Comparison of ENCODE assay signal across 8 cellular contexts in the genomic region with DNA sequence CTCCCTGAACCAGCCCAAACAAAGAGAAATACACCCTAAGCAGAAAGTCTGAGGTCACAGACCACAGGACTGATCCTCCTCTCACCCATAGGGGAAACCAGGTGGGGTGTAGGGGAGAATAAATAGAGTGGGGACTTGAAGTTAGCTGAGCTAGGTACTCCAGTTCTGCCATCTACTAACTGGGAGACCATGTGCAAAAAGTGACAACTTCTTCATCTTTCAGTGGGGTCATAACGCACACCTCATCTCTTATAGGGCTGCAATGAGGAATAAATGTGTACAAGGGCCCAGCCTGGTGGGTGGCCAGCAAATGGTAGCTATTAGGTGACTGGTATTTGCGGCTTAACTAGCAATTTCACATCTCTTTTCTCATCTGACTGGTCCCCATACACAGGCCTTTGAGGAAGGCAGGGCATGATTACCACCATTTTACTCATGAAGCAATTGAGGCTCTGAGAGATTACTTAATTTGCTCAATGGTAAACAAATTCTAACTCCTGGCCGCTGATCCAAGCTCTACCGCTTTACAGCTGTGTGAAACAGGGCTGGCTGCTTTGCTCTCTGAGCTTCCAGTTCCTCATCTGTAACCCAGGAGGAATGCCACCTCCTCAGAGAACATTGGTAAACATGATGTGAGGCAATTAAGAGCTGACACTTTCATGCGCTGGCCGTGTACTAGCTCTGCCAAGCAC. TPM values are rescaled to one million over a fixed set of nuclear protein-coding genes. Genes with fewer than 3 reads are reported as not detected.
DNase-seq lines count a peak whose midpoint lies in the region; ATAC-seq, FAIRE-seq and TF ChIP-seq lines count a peak whose summit lies in the region.

No MANE protein-coding gene starts in this region.

- DNase-seq in T-cell (peak in 16 of 34 experiments; percentile 35 to 70 (median 46)), left ventricle myocardium inferior (no peak), suprapubic skin (ENCODE audit: low spot score in 2 of 2) (peak in 1 of 2 donors; percentile 80), frontal cortex (ENCODE audit: low spot score in 2 of 2) (no peak), midbrain (lab: John Stamatoyannopoulos, UW) (no peak), Caco-2 (no peak)

- intact Hi-C loops in left ventricle myocardium inferior (cut with micrococcal nuclease) (no loop called here), Caco-2 (cut with micrococcal nuclease; ENCODE audit: unreplicated experiment) (no loop called here)

- peak overlapping the region; percentile 73 to 98 (median 95) for H3K4me2 ChIP-seq in BLaER1 treated with 17β-estradiol and CSF1 and Interleukin-3, amounts not matched to agents 10 nM and 100 nM

- CTCF ChIA-PET in T-cell (lab: Charles Lee) = interaction anchor here in 1 of 2 donors (0.6 to 1.5 kb wide), 5 partner anchors 9 to 22 kb away, joined by 3 to 5 read pairs (median 4); a partner anchor contains a TSS
- CTCF ChIA-PET in Caco-2 (lab: Charles Lee) = interaction anchor here (0.9 kb wide), 1 partner anchor 12 kb away, joined by 3 read pairs; no protein-coding TSS in a partner anchor

- WGBS in suprapubic skin = 36% methylated on average over 6 of the region's 6 CpGs

- peak overlapping the region in 10 of 11 experiments; percentile 19 to 83 (median 52); a peak in 18 of 22 replicates for H3K9ac ChIP-seq in BLaER1 treated with 17β-estradiol and CSF1 and Interleukin-3, amounts not matched to agents 10 nM and 100 nM

- H3K9me3 Mint-ChIP-seq in T-cell = no peaks in the 10 kb centered on the region
- H3K9me3 Mint-ChIP-seq in Caco-2 (ENCODE audit: unreplicated experiment) = no peaks in the 10 kb centered on the region

- FAIRE-seq in frontal cortex (lab: Jason Lieb, UNC) = no peak

- peak overlapping the region; percentile 26 to 94 (median 87); a peak in 20 of 22 replicates for H3K27ac ChIP-seq in BLaER1 treated with 17β-estradiol and CSF1 and Interleukin-3, amounts not matched to agents 10 nM and 100 nM
- H3K27ac ChIP-seq in left ventricle myocardium inferior (replicated peaks) (peak overlapping the region; percentile 87), suprapubic skin (peak overlapping the region; percentile 87)

- H3K9me3 ChIP-seq in BLaER1 treated with 17β-estradiol and CSF1 and Interleukin-3, amounts not matched to agents 10 nM and 100 nM (replicated peaks in 1 of 11) = no peaks in the 10 kb centered on the region
- H3K9me3 ChIP-seq in left ventricle myocardium inferior (replicated peaks) (no peaks in the 10 kb centered on the region), suprapubic skin (no peaks in the 10 kb centered on the region), Caco-2 (no peaks in the 10 kb centered on the region)

- TF ChIP-seq POLR2A in suprapubic skin (IDR thresholded peaks at IDR 0.05) = no peak

- TF ChIP-seq EP300 in suprapubic skin (IDR thresholded peaks at IDR 0.05) = no peak

- ATAC-seq in GM19455 (IDR thresholded peaks at IDR 0.05; ENCODE audit: unreplicated experiment) = peak; percentile 44
- peak; percentile 35 to 51 (median 38) for ATAC-seq in T-cell (replicated peaks in 1 of 4)

- peak overlapping the region; percentile 36 to 73 (median 61) for H3K4me3 Mint-ChIP-seq in T-cell
- H3K4me3 Mint-ChIP-seq in Caco-2 (ENCODE audit: unreplicated experiment) = no peak overlapping the region

- H3K4me1 Mint-ChIP-seq in T-cell = peaks cover 97 to 98% (median 97%) of the 10 kb centered on the region in 3 donors
- peaks cover 33% of the 10 kb centered on the region for H3K4me1 Mint-ChIP-seq in Caco-2 (ENCODE audit: low read depth, unreplicated experiment)

- H3K4me1 ChIP-seq in BLaER1 treated with 17β-estradiol and CSF1 and Interleukin-3, amounts not matched to agents 10 nM and 100 nM = peaks cover 87 to 100% (median 100%) of the 10 kb centered on the region in 10 experiments
- peaks cover 98% of the 10 kb centered on the region for H3K4me1 ChIP-seq in left ventricle myocardium inferior
- H3K4me1 ChIP-seq in suprapubic skin = peaks cover 98% of the 10 kb centered on the region
- H3K4me1 ChIP-seq in Caco-2 = peaks cover 4% of the 10 kb centered on the region; the same call in 1 of the 2 replicates

- TF ChIP-seq CTCF in left ventricle myocardium inferior (IDR thresholded peaks at IDR 0.05; ENCODE audit: borderline replicate concordance) (no peak), suprapubic skin (IDR thresholded peaks at IDR 0.05) (no peak), Caco-2 (IDR thresholded peaks at IDR 0.05; ENCODE audit: insufficient read depth in 1 of 2, low read depth in 1 of 2, low read length in 1 of 2, severe bottlenecking in 1 of 2, unreplicated experiment in 1 of 2) (no peak)

- H3K27ac Mint-ChIP-seq in T-cell (peak overlapping the region; percentile 98 to 99), Caco-2 (ENCODE audit: unreplicated experiment) (no peak overlapping the region)

- H3K27me3 ChIP-seq in BLaER1 treated with 17β-estradiol and CSF1 and Interleukin-3, amounts not matched to agents 10 nM and 100 nM = no peaks in the 10 kb centered on the region
- H3K27me3 ChIP-seq in left ventricle myocardium inferior (ENCODE audit: low read depth) (no peaks in the 10 kb centered on the region), suprapubic skin (no peaks in the 10 kb centered on the region), Caco-2 (replicated peaks; ENCODE audit: control insufficient read depth, insufficient read depth, low read length) (no peaks in the 10 kb centered on the region)

- peaks cover 0 to 50% (median 0%) of the 10 kb centered on the region in 11 experiments; a peak in 4 of 22 replicates for H4K20me1 ChIP-seq in BLaER1 treated with 17β-estradiol and CSF1 and Interleukin-3, amounts not matched to agents 10 nM and 100 nM

- no peak overlapping the region; a peak in 1 of 20 replicates for H3K4me3 ChIP-seq in BLaER1 treated with 17β-estradiol and CSF1 and Interleukin-3, amounts not matched to agents 10 nM and 100 nM
- H3K4me3 ChIP-seq in left ventricle myocardium inferior (no peak overlapping the region), suprapubic skin (no peak overlapping the region), Caco-2 (ENCODE audit: low read depth, low read length) (no peak overlapping the region)

- 0 out of 22 replicates have a peak, but pooled peaks cover 0 to 4% (median 0%) of the 10 kb centered on the region in 11 experiments for H3K36me3 ChIP-seq in BLaER1 treated with 17β-estradiol and CSF1 and Interleukin-3, amounts not matched to agents 10 nM and 100 nM
- H3K36me3 ChIP-seq in left ventricle myocardium inferior (no peaks in the 10 kb centered on the region), suprapubic skin (peaks cover 3% of the 10 kb centered on the region), Caco-2 (ENCODE audit: control insufficient read depth, insufficient read depth, low read length) (no peaks in the 10 kb centered on the region)

- no TSS peak for BruUV-seq in Caco-2 (replicated peaks; lab: Mats Ljungman, UMichigan)

- peaks cover 12% of the 10 kb centered on the region for H3K36me3 Mint-ChIP-seq in T-cell
- H3K36me3 Mint-ChIP-seq in Caco-2 (ENCODE audit: insufficient read depth, unreplicated experiment) = peaks cover 1% of the 10 kb centered on the region

- H3K27me3 Mint-ChIP-seq in T-cell (no peaks in the 10 kb centered on the region), Caco-2 (ENCODE audit: insufficient read depth, unreplicated experiment) (no peaks in the 10 kb centered on the region)

- POLR2A ChIA-PET in T-cell (lab: Charles Lee) (interaction anchor here in 1 of 2 donors (1.0 to 1.5 kb wide), 3 partner anchors 14 to 17 kb away, joined by 3 read pairs; a partner anchor contains a TSS), Caco-2 (lab: Charles Lee) (no interaction called here)

RNA-seq across cellular contexts. Expression of a gene that starts 16.6 kb away (rescaled TPM):
- total RNA-seq in T-cell (10 to 100 TPM; 56.2 to 84.3 (median 82.3) TPM), left ventricle myocardium inferior (5.8 TPM), suprapubic skin (10 to 100 TPM; 38.3 to 49.2 (median 43.0) TPM), frontal cortex (10.6 TPM), Caco-2 (2022) (11.1 and 12.2 TPM in 2 replicates)

RNA-seq across cellular contexts. Expression of a gene that starts 20.8 kb away (rescaled TPM):
- 10 to 100 TPM; 12.8 to 21.9 (median 16.1) TPM for total RNA-seq in T-cell
- total RNA-seq in left ventricle myocardium inferior = 6.5 TPM
- 10 to 100 TPM; 16.3 to 22.8 (median 20.6) TPM for total RNA-seq in suprapubic skin
- 2.4 TPM for total RNA-seq in frontal cortex
- total RNA-seq in Caco-2 (2022) = 6.3 and 7.4 TPM in 2 replicates

RNA-seq across cellular contexts. Expression of a gene that starts 43.5 kb away (rescaled TPM):
- 10 to 100 TPM in 2 of 5 donors, 1 to 10 TPM in 3; 5.9 to 16.5 (median 7.4) TPM for total RNA-seq in T-cell
- total RNA-seq in left ventricle myocardium inferior = not detected
- under 1 TPM in 1 of 4 donors, not detected in 3; 0.34 TPM for total RNA-seq in suprapubic skin
- total RNA-seq in frontal cortex = 0.41 TPM
- not detected in 2 replicates for total RNA-seq in Caco-2 (2022)

RNA-seq across cellular contexts. Expression of a gene that starts 46.6 kb away (rescaled TPM):
- 100 to 1,000 TPM; 272 to 323 (median 292) TPM for total RNA-seq in T-cell
- 89.2 TPM for total RNA-seq in left ventricle myocardium inferior
- total RNA-seq in suprapubic skin = 100 to 1,000 TPM; 112 to 208 (median 152) TPM
- total RNA-seq in frontal cortex = 13.9 TPM
- total RNA-seq in Caco-2 (2022) = 182 and 188 TPM in 2 replicates

RNA-seq across cellular contexts. Expression of a gene that starts 46.7 kb away (rescaled TPM):
- total RNA-seq in T-cell (10 to 100 TPM in 1 of 5 donors, 1 to 10 TPM in 4; 4.6 to 10.9 (median 5.1) TPM), left ventricle myocardium inferior (0.58 TPM), suprapubic skin (1 to 10 TPM; 2.2 to 4.7 (median 3.1) TPM), frontal cortex (5.3 TPM), Caco-2 (2022) (4.8 and 4.9 TPM in 2 replicates)
